Comparison of ENCODE assay signal across 17 cellular contexts in the genomic region with DNA sequence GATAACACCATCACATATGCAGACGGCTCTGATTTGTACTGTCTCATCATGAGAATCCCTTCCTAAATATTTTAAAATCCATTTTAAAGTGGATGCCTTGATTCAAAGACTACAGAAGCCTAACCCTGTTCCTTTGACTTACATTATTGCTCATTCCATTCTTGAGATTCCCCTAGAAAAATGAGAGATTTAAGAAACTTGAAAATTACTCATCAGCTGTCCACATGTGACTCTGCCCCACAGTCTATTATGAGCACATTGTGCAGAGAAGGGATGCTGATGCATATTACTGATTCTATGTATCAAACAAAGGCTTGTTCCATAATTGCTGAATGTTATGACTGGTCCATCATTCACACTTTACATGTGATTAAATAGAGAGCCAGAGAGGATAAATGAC.
DNase-seq lines count a peak whose midpoint lies in the region; ATAC-seq, FAIRE-seq and TF ChIP-seq lines count a peak whose summit lies in the region.
"Had no signal": no experiment of that assay in that cellular context is flagged by ENCODE, and none has a peak within 500 bp of the region (broad histone marks: within the 10 kb centered on the region; RNA-seq: fewer than 3 reads in every experiment).

No MANE protein-coding gene starts in this region.

- H2AK5ac ChIP-seq in trophoblast cell (ENCODE audit: low read length): no peak overlapping the region

- FAIRE-seq in kidney (lab: Jason Lieb, UNC): no peak
- FAIRE-seq: GM12891 had no signal

- H3K9me3 ChIP-seq in trophoblast cell (ENCODE audit: insufficient read depth, low read depth, low read length) (no peaks in the 10 kb centered on the region), kidney (ENCODE audit: control insufficient read depth in 1 of 2, low read length in 2 of 2) (no peaks in the 10 kb centered on the region)

- DNase-seq in COLO829 (ENCODE audit: low spot score) (peak; percentile 3), HS-5 (ENCODE audit: low read depth) (peak; percentile 16), coronary artery (ENCODE audit: low spot score) (no peak), trophoblast cell (peak; percentile 7 to 72), kidney (no peak)
- no peak for DNase-seq in stimulated activated CD4-positive, alpha-beta T cell treated with anti-CD3 and anti-CD28 coated beads, Interleukin-1b, Interleukin-23, amount 100 ng/mL, for 48 hours
- DNase-seq: ACHN, HCEC 1CT, IMR-90, Kasumi-1, NCI-H1105 treated with DMSO at 0.1 percent for 48 hours, NCI-H187 treated with DMSO at 0.1 percent for 48 hours, NCI-H510A had no signal

- H3K18ac ChIP-seq in trophoblast cell (ENCODE audit: low read length): no peak overlapping the region

- no peaks in the 10 kb centered on the region for H3K36me3 ChIP-seq in trophoblast cell (ENCODE audit: control insufficient read depth in 1 of 2, insufficient read depth in 2 of 2, low read length in 2 of 2)
- H3K36me3 ChIP-seq in kidney (ENCODE audit: control insufficient read depth in 1 of 2, insufficient read depth in 2 of 2, low read length in 2 of 2): no peaks in the 10 kb centered on the region

- no peak overlapping the region for H3K4ac ChIP-seq in trophoblast cell (ENCODE audit: low read depth, low read length)

- no peak overlapping the region for H4K8ac ChIP-seq in trophoblast cell (ENCODE audit: low read depth, low read length)

- TF ChIP-seq CTCF in coronary artery (IDR thresholded peaks at IDR 0.05) (no peak), kidney (IDR thresholded peaks at IDR 0.05; ENCODE audit: borderline replicate concordance, extremely low read depth, insufficient read depth) (no peak)

- no peak overlapping the region for H3K9ac ChIP-seq in trophoblast cell (ENCODE audit: low read length)
- no peak overlapping the region for H3K9ac ChIP-seq in kidney (ENCODE audit: low read length in 2 of 2)

- H2BK5ac ChIP-seq in trophoblast cell (ENCODE audit: low read depth, low read length, poor library complexity): no peak overlapping the region

- no peaks in the 10 kb centered on the region for H3K79me2 ChIP-seq in trophoblast cell (ENCODE audit: control insufficient read depth, insufficient read depth, low read length, poor library complexity)

- no peak for ATAC-seq in GM19023 (IDR thresholded peaks at IDR 0.05; ENCODE audit: unreplicated experiment)
- ATAC-seq: Panc1, Right ventricle myocardium inferior had no signal

- no peaks in the 10 kb centered on the region for H3K27me3 ChIP-seq in trophoblast cell (ENCODE audit: insufficient read depth, low read length)

- H3K14ac ChIP-seq in trophoblast cell (ENCODE audit: low read length): no peak overlapping the region

- H3K4me2 ChIP-seq in trophoblast cell (ENCODE audit: low read length): no peak overlapping the region

- no peak overlapping the region for H2BK12ac ChIP-seq in trophoblast cell (ENCODE audit: low read length)

- peak overlapping the region; percentile 16 for H3K4me3 ChIP-seq in coronary artery
- H3K4me3 ChIP-seq in trophoblast cell (ENCODE audit: low read depth, low read length): no peak overlapping the region
- no peak overlapping the region for H3K4me3 ChIP-seq in kidney (ENCODE audit: low read length in 2 of 2)

- no peak overlapping the region for H2BK120ac ChIP-seq in trophoblast cell (ENCODE audit: insufficient read depth, low read length, poor library complexity)

- H2AFZ ChIP-seq in trophoblast cell (ENCODE audit: insufficient read depth, low read length, poor library complexity): no peak overlapping the region

- no peak overlapping the region for H3K23ac ChIP-seq in trophoblast cell (ENCODE audit: low read length)

- no peak overlapping the region for H4K12ac ChIP-seq in trophoblast cell (ENCODE audit: low read depth, low read length)

- H3K27ac ChIP-seq in coronary artery: no peak overlapping the region
- no peak overlapping the region for H3K27ac ChIP-seq in trophoblast cell (ENCODE audit: low read depth, low read length)
- no peak overlapping the region for H3K27ac ChIP-seq in kidney (ENCODE audit: low read depth in 2 of 2, low read length in 2 of 2)

- H4K91ac ChIP-seq in trophoblast cell (ENCODE audit: low read depth, low read length): no peak overlapping the region

- H3K4me1 ChIP-seq in trophoblast cell (ENCODE audit: control insufficient read depth in 1 of 2, insufficient read depth in 2 of 2, low read length in 2 of 2) (no peaks in the 10 kb centered on the region), kidney (ENCODE audit: control insufficient read depth in 1 of 2, insufficient read depth in 1 of 2, low read depth in 1 of 2, low read length in 2 of 2) (no peaks in the 10 kb centered on the region)

- H3K79me1 ChIP-seq in trophoblast cell (ENCODE audit: low read length): no peaks in the 10 kb centered on the region

- intact Hi-C loops in kidney (cut with DNase I): no loop called here

- WGBS in trophoblast cell (ENCODE audit: extremely low coverage, insufficient coverage, insufficient read length): no CpG with 5 or more reads among the region's 1 CpG

Comparison
In these comparisons a context has a peak if more than half of its experiments do, and no peak if none do; other contexts are left out.
1. DNase-seq: peak in COLO829 (single experiment), HS-5 (single experiment) and trophoblast cell (2 of 2); none in coronary artery (single experiment), kidney (single experiment) and stimulated activated CD4-positive, alpha-beta T cell treated with anti-CD3 and anti-CD28 coated beads, Interleukin-1b, Interleukin-23, amount 100 ng/mL, for 48 hours (single experiment).